Comparison of ENCODE assay signal across 8 cellular contexts in the genomic region with DNA sequence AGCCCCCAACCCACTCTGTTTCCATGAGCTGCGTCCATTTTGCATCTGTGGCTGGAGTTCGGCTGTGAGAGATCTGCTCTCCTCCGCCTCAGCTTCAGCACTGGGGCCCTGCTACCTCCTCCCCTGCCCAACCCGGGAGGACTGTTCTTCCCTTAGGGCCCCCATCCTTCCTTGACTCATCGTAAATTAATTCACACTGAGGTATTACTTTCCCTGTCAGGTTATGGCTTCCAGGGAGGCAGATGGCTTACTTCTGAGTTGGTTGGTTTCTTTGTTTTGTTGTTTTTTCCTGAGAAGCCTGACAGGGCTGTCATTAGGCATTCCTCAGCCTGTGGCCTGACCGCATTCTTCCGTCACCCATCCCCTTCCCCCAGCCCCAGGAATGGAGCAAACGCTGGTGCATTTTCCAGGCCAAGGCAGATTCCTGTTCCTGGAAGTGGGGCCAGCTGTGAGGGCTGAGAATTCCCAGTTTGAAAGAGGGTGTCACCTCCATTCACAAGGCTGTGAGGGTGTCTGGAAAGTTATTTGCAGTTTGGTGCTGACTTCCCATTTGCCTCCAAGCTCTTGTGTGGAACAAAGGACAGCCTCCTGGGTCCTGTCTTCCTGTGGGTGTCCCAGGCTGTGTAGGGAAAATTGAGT. TPM values are rescaled to one million over a fixed set of nuclear protein-coding genes. Genes with fewer than 3 reads are reported as not detected.
DNase-seq lines count a peak whose midpoint lies in the region; ATAC-seq and TF ChIP-seq lines count a peak whose summit lies in the region.

No MANE protein-coding gene starts in this region.

- TF ChIP-seq POLR2A in esophagus squamous epithelium (IDR thresholded peaks at IDR 0.05), result no peak

- H3K4me2 ChIP-seq in OCI-LY1 (ENCODE audit: low read length) (no peak overlapping the region), neuronal stem cell (ENCODE audit: insufficient read depth, low read length, poor library complexity, severe bottlenecking) (no peak overlapping the region)

- peaks cover 5 to 16% of the 10 kb centered on the region in 2 donors for H3K9me3 Mint-ChIP-seq in activated naive CD4-positive, alpha-beta T cell treated with anti-CD3 and anti-CD28 coated beads, Interleukin-2, amount 50 U/mL, for 72 hours

- H2BK120ac ChIP-seq in neuronal stem cell (ENCODE audit: low read depth, low read length), result peak overlapping the region; percentile 10

- H4K91ac ChIP-seq in neuronal stem cell (ENCODE audit: low read depth, low read length, poor library complexity), result peak overlapping the region; percentile 66

- H2AK5ac ChIP-seq in neuronal stem cell (ENCODE audit: low read depth, low read length), result peak overlapping the region; percentile 23

- no peaks in the 10 kb centered on the region for H3K79me2 ChIP-seq in OCI-LY1 (ENCODE audit: insufficient read depth, low read length)

- peak overlapping the region; percentile 13 for H2BK15ac ChIP-seq in neuronal stem cell (ENCODE audit: low read length)

- no peaks in the 10 kb centered on the region for H3K9me2 ChIP-seq in OCI-LY1 (ENCODE audit: low read depth, low read length)

- H3K4me1 ChIP-seq in OCI-LY1 (ENCODE audit: insufficient read depth, low read length, severe bottlenecking), result peaks cover 45% of the 10 kb centered on the region
- peaks cover 11 to 65% (median 31%) of the 10 kb centered on the region in 3 donors for H3K4me1 ChIP-seq in esophagus squamous epithelium
- peaks cover 29 to 30% of the 10 kb centered on the region in 2 donors for H3K4me1 ChIP-seq in neuronal stem cell (ENCODE audit: control insufficient read depth in 2 of 2, insufficient read depth in 1 of 2, low read depth in 1 of 2, low read length in 2 of 2)

- no peaks in the 10 kb centered on the region; the same call in 1 of the 2 replicates for H3K36me3 ChIP-seq in OCI-LY1 (ENCODE audit: insufficient read depth, low read length)
- H3K36me3 ChIP-seq in esophagus squamous epithelium, result no peaks in the 10 kb centered on the region
- H3K36me3 ChIP-seq in neuronal stem cell (replicated peaks in 1 of 2; ENCODE audit: control insufficient read depth in 2 of 2, insufficient read depth in 2 of 2, low read length in 2 of 2), result no peaks in the 10 kb centered on the region

- no peaks in the 10 kb centered on the region for H3F3A ChIP-seq in OCI-LY1 (ENCODE audit: insufficient read depth, low read length)

- peaks cover 9 to 25% of the 10 kb centered on the region in 2 donors for H3K36me3 Mint-ChIP-seq in activated naive CD4-positive, alpha-beta T cell treated with anti-CD3 and anti-CD28 coated beads, Interleukin-2, amount 50 U/mL, for 72 hours

- no peaks in the 10 kb centered on the region for H4K20me1 ChIP-seq in OCI-LY1 (ENCODE audit: insufficient read depth, low read length)

- H3K14ac ChIP-seq in neuronal stem cell (ENCODE audit: low read length), result no peak overlapping the region

- intact Hi-C loops in esophagus squamous epithelium (cut with DNase I), result no loop called here

- H3K18ac ChIP-seq in neuronal stem cell (ENCODE audit: low read length), result peak overlapping the region; percentile 89

- H3K79me1 ChIP-seq in neuronal stem cell (ENCODE audit: low read depth, low read length), result no peaks in the 10 kb centered on the region

- no peak overlapping the region; the same call in 1 of the 2 replicates for H3K9ac ChIP-seq in OCI-LY1 (ENCODE audit: low read length)
- no peak overlapping the region for H3K9ac ChIP-seq in neuronal stem cell (ENCODE audit: low read depth, low read length, poor library complexity)

- TF ChIP-seq CTCF in OCI-LY1 (IDR thresholded peaks at IDR 0.05; ENCODE audit: low read length), result no peak
- TF ChIP-seq CTCF in esophagus squamous epithelium (IDR thresholded peaks at IDR 0.05), result no peak

- H2BK5ac ChIP-seq in neuronal stem cell (ENCODE audit: low read length), result peak overlapping the region; percentile 30

- H3K23ac ChIP-seq in neuronal stem cell (ENCODE audit: low read depth, low read length, poor library complexity), result no peak overlapping the region

- no peak overlapping the region for H3K4ac ChIP-seq in neuronal stem cell (ENCODE audit: low read length)

- DNase-seq in AG20443 (ENCODE audit: low spot score) (peak; percentile 91), esophagus squamous epithelium (lab: John Stamatoyannopoulos, UW) (no peak), neuronal stem cell (ENCODE audit: low spot score) (peak; percentile 62)
- DNase-seq in activated CD8-positive, alpha-beta memory T cell treated with anti-CD3 and anti-CD28 coated beads, Interleukin-2, amount 50 U/mL, for 4 hours, result no peak
- DNase-seq in activated naive CD4-positive, alpha-beta T cell treated with anti-CD3 and anti-CD28 coated beads, Interleukin-2, amount 50 U/mL, for 72 hours (ENCODE audit: low spot score in 2 of 2), result no peak

- H3K27me3 ChIP-seq in OCI-LY1 (ENCODE audit: insufficient read depth, low read length) (no peaks in the 10 kb centered on the region), esophagus squamous epithelium (no peaks in the 10 kb centered on the region), neuronal stem cell (ENCODE audit: control insufficient read depth in 3 of 3, insufficient read depth in 3 of 3, low read depth in 1 of 3, low read length in 3 of 3) (no peaks in the 10 kb centered on the region)

- no peak overlapping the region for H3K27ac Mint-ChIP-seq in activated naive CD4-positive, alpha-beta T cell treated with anti-CD3 and anti-CD28 coated beads, Interleukin-2, amount 50 U/mL, for 72 hours

- H2AFZ ChIP-seq in OCI-LY1 (ENCODE audit: low read length), result no peak overlapping the region
- peak overlapping the region; percentile 89 for H2AFZ ChIP-seq in neuronal stem cell (ENCODE audit: low read length)

- H2BK12ac ChIP-seq in neuronal stem cell (ENCODE audit: low read length), result peak overlapping the region; percentile 79

- WGBS in esophagus squamous epithelium, 2 donors, result 28 to 33% methylated on average over 6 to 7 of the region's 8 CpGs
- no CpG with 5 or more reads among the region's 8 CpGs for WGBS in neuronal stem cell (ENCODE audit: extremely low coverage in 2 of 2, insufficient read length in 2 of 2, insufficient replicate concordance in 1 of 2), 2 donors

- H3K9me3 ChIP-seq in OCI-LY1 (ENCODE audit: low read length) (peaks cover 26% of the 10 kb centered on the region; the same call in 1 of the 2 replicates), esophagus squamous epithelium (peaks cover 0 to 14% (median 3%) of the 10 kb centered on the region in 3 donors), neuronal stem cell (replicated peaks in 1 of 2; ENCODE audit: control insufficient read depth in 2 of 2, insufficient read depth in 1 of 2, low read depth in 1 of 2, low read length in 2 of 2) (peaks cover 5 to 15% of the 10 kb centered on the region in 2 donors)

- H3K27ac ChIP-seq in OCI-LY1 (ENCODE audit: low read depth, low read length, poor library complexity, severe bottlenecking), result peak overlapping the region; percentile 21
- H3K27ac ChIP-seq in esophagus squamous epithelium, result peak overlapping the region; percentile 67 to 86 (median 80)
- H3K27ac ChIP-seq in neuronal stem cell (replicated peaks; ENCODE audit: low read length), result peak overlapping the region; percentile 90

- peak overlapping the region; percentile 68 for H4K8ac ChIP-seq in neuronal stem cell (ENCODE audit: low read depth, low read length)

- H3K4me3 ChIP-seq in OCI-LY1 (ENCODE audit: low read depth, low read length, poor library complexity, severe bottlenecking), result no peak overlapping the region
- H3K4me3 ChIP-seq in esophagus squamous epithelium, result peak overlapping the region in 1 of 4 donors; percentile 22
- H3K4me3 ChIP-seq in neuronal stem cell (ENCODE audit: low read length in 2 of 2), result no peak overlapping the region

- ATAC-seq in GM19395 (IDR thresholded peaks at IDR 0.05; ENCODE audit: unreplicated experiment), result no peak
- ATAC-seq in HG02970 (IDR thresholded peaks at IDR 0.05; ENCODE audit: low FRiP score, unreplicated experiment), result no peak
- ATAC-seq in activated naive CD4-positive, alpha-beta T cell treated with anti-CD3 and anti-CD28 coated beads, Interleukin-2, amount 50 U/mL, for 72 hours, result no peak

RNA-seq across cellular contexts. Expression of gene CPA5, which starts 11.6 kb away (rescaled TPM):
- total RNA-seq in esophagus squamous epithelium, result not detected
- polyA plus RNA-seq in neuronal stem cell (2013, experiment 1 of 2), result 0.11 TPM
- polyA plus RNA-seq in neuronal stem cell (2013, experiment 2 of 2), result 0.03 TPM
- total RNA-seq in activated naive CD4-positive, alpha-beta T cell treated with anti-CD3 and anti-CD28 coated beads, Interleukin-2, amount 50 U/mL, for 72 hours, result 1 to 10 TPM; 1.7 to 9.9 TPM

RNA-seq across cellular contexts. Expression of gene CPA1, which starts 24.1 kb away (rescaled TPM):
- not detected for total RNA-seq in esophagus squamous epithelium
- polyA plus RNA-seq in neuronal stem cell (2013, experiment 1 of 2), result 0.22 TPM
- polyA plus RNA-seq in neuronal stem cell (2013, experiment 2 of 2), result 0.08 TPM
- total RNA-seq in activated naive CD4-positive, alpha-beta T cell treated with anti-CD3 and anti-CD28 coated beads, Interleukin-2, amount 50 U/mL, for 72 hours, result not detected

Comparison
In these comparisons a context has a peak if more than half of its experiments do, and no peak if none do; other contexts are left out.
1. DNase-seq: peak in AG20443 (single experiment) and neuronal stem cell (single experiment); none in esophagus squamous epithelium (single experiment), activated CD8-positive, alpha-beta memory T cell treated with anti-CD3 and anti-CD28 coated beads, Interleukin-2, amount 50 U/mL, for 4 hours (single experiment) and activated naive CD4-positive, alpha-beta T cell treated with anti-CD3 and anti-CD28 coated beads, Interleukin-2, amount 50 U/mL, for 72 hours (0 of 2).
2. H3K27ac ChIP-seq: peak in every context shown above with its lines; median percentile 90 in neuronal stem cell; 80 in esophagus squamous epithelium; 21 in OCI-LY1.